In genomic region chr9:113511856-113512761, GRCh38 we compare ENCODE assay signal across 8 cellular contexts. TPM values are rescaled to one million over a fixed set of nuclear protein-coding genes. Genes with fewer than 3 reads are reported as not detected.
A peak's percentile ranks its signal among the peaks of the same experiment; 100 is the strongest.
DNase-seq lines count a peak whose midpoint lies in the region; ATAC-seq and TF ChIP-seq lines count a peak whose summit lies in the region.

No MANE protein-coding gene starts in this region.

- peak; percentile 42 for ATAC-seq in HG02588 (IDR thresholded peaks at IDR 0.05; ENCODE audit: unreplicated experiment)

- no peak overlapping the region for H3K18ac ChIP-seq in trophoblast cell (ENCODE audit: low read length)

- H2AFZ ChIP-seq in OCI-LY3 (ENCODE audit: low read depth, low read length) (peak overlapping the region; percentile 78), trophoblast cell (ENCODE audit: insufficient read depth, low read length, poor library complexity) (no peak overlapping the region)

- H2BK5ac ChIP-seq in trophoblast cell (ENCODE audit: low read depth, low read length, poor library complexity): no peak overlapping the region

- no CpG with 5 or more reads among the region's 10 CpGs for WGBS in trophoblast cell (ENCODE audit: extremely low coverage, insufficient coverage, insufficient read length)

- H3K79me1 ChIP-seq in trophoblast cell (ENCODE audit: low read length): no peaks in the 10 kb centered on the region

- H4K12ac ChIP-seq in trophoblast cell (ENCODE audit: low read depth, low read length): no peak overlapping the region

- no peaks in the 10 kb centered on the region for H3K79me2 ChIP-seq in OCI-LY3 (ENCODE audit: low read length)
- no peaks in the 10 kb centered on the region for H3K79me2 ChIP-seq in trophoblast cell (ENCODE audit: control insufficient read depth, insufficient read depth, low read length, poor library complexity)

- H4K8ac ChIP-seq in trophoblast cell (ENCODE audit: low read depth, low read length): no peak overlapping the region

- H3K27ac ChIP-seq in OCI-LY3 (ENCODE audit: low read length) (no peak overlapping the region), trophoblast cell (ENCODE audit: low read depth, low read length) (no peak overlapping the region)

- H3K9me3 ChIP-seq in OCI-LY3 (ENCODE audit: insufficient read depth, low read length) (no peaks in the 10 kb centered on the region), trophoblast cell (ENCODE audit: insufficient read depth, low read depth, low read length) (no peaks in the 10 kb centered on the region)

- peak overlapping the region; percentile 39 for H2AK5ac ChIP-seq in trophoblast cell (ENCODE audit: low read length)

- no peaks in the 10 kb centered on the region for H3K36me3 ChIP-seq in OCI-LY3 (replicated peaks; ENCODE audit: low read depth, low read length)
- peaks cover 2 to 9% of the 10 kb centered on the region in 2 experiments for H3K36me3 ChIP-seq in trophoblast cell (ENCODE audit: control insufficient read depth in 1 of 2, insufficient read depth in 2 of 2, low read length in 2 of 2)

- H3K23ac ChIP-seq in trophoblast cell (ENCODE audit: low read length): no peak overlapping the region

- H3K4me1 ChIP-seq in OCI-LY3 (ENCODE audit: low read length) (peaks cover 13% of the 10 kb centered on the region), trophoblast cell (ENCODE audit: control insufficient read depth in 1 of 2, insufficient read depth in 2 of 2, low read length in 2 of 2) (peaks cover 0 to 7% of the 10 kb centered on the region in 2 experiments)

- H2BK120ac ChIP-seq in trophoblast cell (ENCODE audit: insufficient read depth, low read length, poor library complexity): no peak overlapping the region

- no peak overlapping the region for H4K91ac ChIP-seq in trophoblast cell (ENCODE audit: low read depth, low read length)

- H3K4me2 ChIP-seq in OCI-LY3 (ENCODE audit: low read length): peak overlapping the region; percentile 38
- no peak overlapping the region for H3K4me2 ChIP-seq in trophoblast cell (ENCODE audit: low read length)

- H3K4me3 ChIP-seq in OCI-LY3 (ENCODE audit: low read length) (no peak overlapping the region), trophoblast cell (ENCODE audit: low read depth, low read length) (no peak overlapping the region)

- no peak overlapping the region for H2BK12ac ChIP-seq in trophoblast cell (ENCODE audit: low read length)

- H3K4ac ChIP-seq in trophoblast cell (ENCODE audit: low read depth, low read length): no peak overlapping the region

- H4K20me1 ChIP-seq in OCI-LY3 (ENCODE audit: insufficient read depth, low read length): no peaks in the 10 kb centered on the region

- TF ChIP-seq CTCF in GM10266 (IDR thresholded peaks at IDR 0.05; ENCODE audit: control insufficient read depth, insufficient read depth, low read depth, missing control alignments) (no peak), OCI-LY3 (IDR thresholded peaks at IDR 0.05; ENCODE audit: low read depth, low read length) (no peak)

- H3K14ac ChIP-seq in trophoblast cell (ENCODE audit: low read length): no peak overlapping the region

- H3K27me3 ChIP-seq in OCI-LY3 (ENCODE audit: low read depth, low read length) (no peaks in the 10 kb centered on the region), trophoblast cell (ENCODE audit: insufficient read depth, low read length) (no peaks in the 10 kb centered on the region)

- DNase-seq in GM10266 (ENCODE audit: extremely low spot score) (peak; percentile 81), trophoblast cell (no peak), cerebellar cortex (ENCODE audit: low spot score) (no peak), NCI-H128 (lab: John Stamatoyannopoulos, UW; ENCODE audit: unreplicated experiment) (no peak), Ammon's horn (ENCODE audit: low spot score) (no peak)
- DNase-seq in activated effector memory CD4-positive, alpha-beta T cell treated with anti-CD3 and anti-CD28 coated beads, Interleukin-2, amount 50 U/mL, for 16 hours: peak; percentile 90

- H3K9ac ChIP-seq in OCI-LY3 (ENCODE audit: low read length) (no peak overlapping the region; the same call in 1 of the 2 replicates), trophoblast cell (ENCODE audit: low read length) (no peak overlapping the region)

RNA-seq across cellular contexts. Expression of gene RGS3, which starts 48.6 kb away (rescaled TPM):
- 97.8 and 100 TPM in 2 replicates for polyA plus RNA-seq in trophoblast cell (2013)

Comparison
In these comparisons a context has a peak if more than half of its experiments do, and no peak if none do; other contexts are left out.
1. DNase-seq: peak in GM10266 (single experiment) and activated effector memory CD4-positive, alpha-beta T cell treated with anti-CD3 and anti-CD28 coated beads, Interleukin-2, amount 50 U/mL, for 16 hours (single experiment); none in trophoblast cell (0 of 2), cerebellar cortex (single experiment), NCI-H128 (single experiment) and Ammon's horn (single experiment).